11 cellular contexts compared by ENCODE assay signal in genomic region chr11:74492084-74492483, GRCh38. TPM values are rescaled to one million over a fixed set of nuclear protein-coding genes. Genes with fewer than 3 reads are reported as not detected.
DNase-seq lines count a peak whose midpoint lies in the region; TF ChIP-seq lines count a peak whose summit lies in the region.
"Had no signal": no experiment of that assay in that cellular context is flagged by ENCODE, and none has a peak within 500 bp of the region (broad histone marks: within the 10 kb centered on the region; RNA-seq: fewer than 3 reads in every experiment).

No MANE protein-coding gene starts in this region.

- H3K9ac ChIP-seq in BLaER1 treated with 17β-estradiol and CSF1 and Interleukin-3, amounts not matched to agents 10 nM and 100 nM: peak overlapping the region in 10 of 11 experiments; percentile 92 to 99 (median 96); a peak in 13 of 22 replicates

- peak overlapping the region in 2 of 10 experiments; percentile 74 to 89; a peak in 6 of 20 replicates for H3K4me3 ChIP-seq in BLaER1 treated with 17β-estradiol and CSF1 and Interleukin-3, amounts not matched to agents 10 nM and 100 nM
- H3K4me3 ChIP-seq in dorsolateral prefrontal cortex: peak overlapping the region in 17 of 59 donors; percentile 86 to 97 (median 90)

- H3K4me1 Mint-ChIP-seq in HFFc6 (ENCODE audit: low read depth) (peaks cover 18% of the 10 kb centered on the region), mesothelial cell of epicardium (peaks cover 18% of the 10 kb centered on the region)
- H3K4me1 Mint-ChIP-seq in activated CD4-positive, alpha-beta memory T cell treated with anti-CD3 and anti-CD28 coated beads for 36 hours (ENCODE audit: low read depth): peaks cover 22% of the 10 kb centered on the region

- H3K9me3 Mint-ChIP-seq in HFFc6: no peaks in the 10 kb centered on the region
- H3K9me3 Mint-ChIP-seq in activated CD4-positive, alpha-beta memory T cell treated with anti-CD3 and anti-CD28 coated beads for 36 hours: no peaks in the 10 kb centered on the region
- peaks cover 21% of the 10 kb centered on the region for H3K9me3 Mint-ChIP-seq in mesothelial cell of epicardium

- H3K27me3 ChIP-seq in BLaER1 treated with 17β-estradiol and CSF1 and Interleukin-3, amounts not matched to agents 10 nM and 100 nM: no peaks in the 10 kb centered on the region
- H3K27me3 ChIP-seq in dorsolateral prefrontal cortex: no peaks in the 10 kb centered on the region
- H3K27me3 ChIP-seq: upper lobe of right lung had no signal

- peaks cover 6 to 8% (median 7%) of the 10 kb centered on the region in 11 experiments; a peak in 20 of 22 replicates for H3K9me3 ChIP-seq in BLaER1 treated with 17β-estradiol and CSF1 and Interleukin-3, amounts not matched to agents 10 nM and 100 nM (replicated peaks in 1 of 11)
- H3K9me3 ChIP-seq: upper lobe of right lung had no signal

- peak overlapping the region; percentile 66 to 95 (median 85); a peak in 21 of 22 replicates for H3K4me2 ChIP-seq in BLaER1 treated with 17β-estradiol and CSF1 and Interleukin-3, amounts not matched to agents 10 nM and 100 nM

- POLR2A ChIA-PET in activated CD4-positive, alpha-beta memory T cell treated with anti-CD3 and anti-CD28 coated beads for 36 hours (lab: Charles Lee): no interaction called here

- H3K4me3 Mint-ChIP-seq in HFFc6 (peak overlapping the region; percentile 87), mesothelial cell of epicardium (peak overlapping the region; percentile 75)
- peak overlapping the region; percentile 81 for H3K4me3 Mint-ChIP-seq in activated CD4-positive, alpha-beta memory T cell treated with anti-CD3 and anti-CD28 coated beads for 36 hours

- H3K27me3 Mint-ChIP-seq in HFFc6 (ENCODE audit: insufficient read depth) (peaks cover 1% of the 10 kb centered on the region; the same call in 1 of the 2 replicates), mesothelial cell of epicardium (ENCODE audit: low read depth) (no peaks in the 10 kb centered on the region)
- H3K27me3 Mint-ChIP-seq in activated CD4-positive, alpha-beta memory T cell treated with anti-CD3 and anti-CD28 coated beads for 36 hours: no peaks in the 10 kb centered on the region

- CTCF ChIA-PET in activated CD4-positive, alpha-beta memory T cell treated with anti-CD3 and anti-CD28 coated beads for 36 hours (lab: Charles Lee): interaction anchor here (2.5 to 3.0 kb wide), 2 partner anchors 39 to 43 kb away, joined by 10 to 16 read pairs; no protein-coding TSS in a partner anchor

- H3K36me3 Mint-ChIP-seq in HFFc6 (ENCODE audit: low read depth): no peaks in the 10 kb centered on the region
- no peaks in the 10 kb centered on the region for H3K36me3 Mint-ChIP-seq in activated CD4-positive, alpha-beta memory T cell treated with anti-CD3 and anti-CD28 coated beads for 36 hours
- H3K36me3 Mint-ChIP-seq in mesothelial cell of epicardium: peaks cover 23% of the 10 kb centered on the region

- H3K4me1 ChIP-seq in BLaER1 treated with 17β-estradiol and CSF1 and Interleukin-3, amounts not matched to agents 10 nM and 100 nM: peaks cover 15 to 20% (median 18%) of the 10 kb centered on the region in 10 experiments
- H3K4me1 ChIP-seq: upper lobe of right lung had no signal

- H4K20me1 ChIP-seq in BLaER1 treated with 17β-estradiol and CSF1 and Interleukin-3, amounts not matched to agents 10 nM and 100 nM: no peaks in the 10 kb centered on the region

- TF ChIP-seq CTCF in HFFc6 (IDR thresholded peaks at IDR 0.05) (no peak), mesothelial cell of epicardium (IDR thresholded peaks at IDR 0.05; ENCODE audit: unreplicated experiment) (no peak), dorsolateral prefrontal cortex (IDR thresholded peaks at IDR 0.05 in 54 of 56, conservative IDR thresholded peaks at IDR 0.05 in 2 of 56; ENCODE audit: low read depth in 1 of 56, partially characterized antibody in 56 of 56) (no peak)

- H3K27ac ChIP-seq in BLaER1 treated with 17β-estradiol and CSF1 and Interleukin-3, amounts not matched to agents 10 nM and 100 nM: peak overlapping the region in 9 of 11 experiments; percentile 92 to 99 (median 97); a peak in 13 of 22 replicates
- peak overlapping the region in 19 of 59 donors; percentile 93 to 99 (median 98) for H3K27ac ChIP-seq in dorsolateral prefrontal cortex

- H3K36me3 ChIP-seq in BLaER1 treated with 17β-estradiol and CSF1 and Interleukin-3, amounts not matched to agents 10 nM and 100 nM: peaks cover 0 to 5% (median 0%) of the 10 kb centered on the region in 11 experiments; a peak in 1 of 22 replicates
- H3K36me3 ChIP-seq: upper lobe of right lung had no signal

- intact Hi-C loops in activated CD4-positive, alpha-beta memory T cell treated with anti-CD3 and anti-CD28 coated beads for 36 hours (cut with micrococcal nuclease): loop anchor here (2.0 to 10.0 kb wide), 3 partner anchors 79 to 1350 kb away; partner anchors contain the start of genes FCHSD2 and RNF169
- intact Hi-C loops in dorsolateral prefrontal cortex (cut with DNase I): loop anchor here in 1 of 2 donors (2.0 to 5.0 kb wide), 2 partner anchors 95 to 101 kb away; partner anchors contain the start of genes PGM2L1 and POLD3

- H3K27ac Mint-ChIP-seq in HFFc6 (peak overlapping the region; percentile 75), mesothelial cell of epicardium (peak overlapping the region; percentile 91)
- peak overlapping the region; percentile 77 for H3K27ac Mint-ChIP-seq in activated CD4-positive, alpha-beta memory T cell treated with anti-CD3 and anti-CD28 coated beads for 36 hours

- DNase-seq in HFFc6 (no peak), mesothelial cell of epicardium (ENCODE audit: low spot score in 2 of 2, unreplicated experiment in 2 of 2) (no peak), activated gamma-delta T cell (lab: John Stamatoyannopoulos, UW) (no peak), dorsolateral prefrontal cortex (no peak), T1000 (lab: John Stamatoyannopoulos, UW) (no peak)
- DNase-seq in activated CD4-positive, alpha-beta memory T cell treated with anti-CD3 and anti-CD28 coated beads for 36 hours: peak; percentile 13
- no peak for DNase-seq in stimulated activated CD4-positive, alpha-beta T cell treated with anti-CD3 and anti-CD28 coated beads, Interleukin-4, amount 100 ng/mL, for 24 hours
- DNase-seq: activated CD4-positive, CD25-positive, alpha-beta regulatory T cell; NCI-H524; upper lobe of right lung had no signal

RNA-seq across cellular contexts. Expression of gene LIPT2, which starts 1.4 kb away (rescaled TPM):
- 1 to 10 TPM in 4 of 6 experiments, under 1 TPM in 2; 0.63 to 2.0 (median 1.3) TPM for total RNA-seq in HFFc6 (2021; fragmentation: NEBNext Ultra II Directional; extraction: Animal tissue kit (Norgen Biotek cat#: 25700))
- total RNA-seq in activated CD4-positive, alpha-beta memory T cell treated with anti-CD3 and anti-CD28 coated beads for 36 hours: 1 to 10 TPM; 3.0 to 3.3 TPM
- total RNA-seq in mesothelial cell of epicardium: 6.4 to 9.1 TPM (median 8.7 TPM) in 3 replicates
- total RNA-seq in dorsolateral prefrontal cortex: 1 to 10 TPM in 116 of 120 experiments, under 1 TPM in 2, not detected in 2; 0.65 to 8.6 (median 2.9) TPM

RNA-seq across cellular contexts. Expression of gene KCNE3, which starts 24.7 kb away (rescaled TPM):
- total RNA-seq in HFFc6 (2021; fragmentation: NEBNext Ultra II Directional; extraction: Animal tissue kit (Norgen Biotek cat#: 25700)): under 1 TPM in 1 of 6 experiments, not detected in 5; 0.09 TPM
- total RNA-seq in activated CD4-positive, alpha-beta memory T cell treated with anti-CD3 and anti-CD28 coated beads for 36 hours: not detected
- total RNA-seq in mesothelial cell of epicardium: 4.3 to 5.1 TPM (median 5.0 TPM) in 3 replicates
- total RNA-seq in dorsolateral prefrontal cortex: 1 to 10 TPM in 118 of 120 experiments, under 1 TPM in 2; 0.82 to 7.7 (median 2.6) TPM
